In genomic region chr19:36140289-36141038, GRCh38 we compare ENCODE assay signal across 8 cellular contexts. TPM values are rescaled to one million over a fixed set of nuclear protein-coding genes. Genes with fewer than 3 reads are reported as not detected.
A peak's percentile ranks its signal among the peaks of the same experiment; 100 is the strongest.
DNase-seq lines count a peak whose midpoint lies in the region; ATAC-seq and TF ChIP-seq lines count a peak whose summit lies in the region.

No MANE protein-coding gene starts in this region.

- intact Hi-C loops in adrenal gland (cut with DNase I) (no loop called here), left ventricle myocardium superior (cut with micrococcal nuclease) (no loop called here)

- peaks cover 16 to 21% of the 10 kb centered on the region in 2 donors for H3K4me1 ChIP-seq in adrenal gland (replicated peaks in 1 of 2)

- DNase-seq in ACHN (peak; percentile 67), RWPE1 (ENCODE audit: low spot score) (peak; percentile 63), adrenal gland (peak in 6 of 7 donors; percentile 57 to 78 (median 66)), left ventricle myocardium superior (peak; percentile 53), renal cortical epithelial cell (ENCODE audit: low read depth) (peak; percentile 44)

- TF ChIP-seq CTCF in RWPE1 (conservative IDR thresholded peaks at IDR 0.05; ENCODE audit: low read depth) (no peak), adrenal gland (IDR thresholded peaks at IDR 0.05) (no peak)

- POLR2A ChIA-PET in RWPE1 (lab: Yijun Ruan, JAX; ENCODE audit: low non-redundant PET), result interaction anchor here (0.6 to 1.1 kb wide), 3 partner anchors 8 to 13 kb away, joined by 3 to 4 read pairs (median 4); no protein-coding TSS in a partner anchor

- ATAC-seq in left ventricle myocardium superior (peak; percentile 26), HG02763 (IDR thresholded peaks at IDR 0.05; ENCODE audit: unreplicated experiment) (no peak)

- no peak for TF ChIP-seq RAD21 in Ishikawa (IDR thresholded peaks at IDR 0.05; ENCODE audit: low read depth)

- 0 to 2% (median 1%) methylated on average over 22 to 32 of the region's 32 CpGs for WGBS in adrenal gland, 4 donors

- CTCF ChIA-PET in RWPE1 (lab: Yijun Ruan, JAX), result no interaction called here

- H3K27ac ChIP-seq in RWPE1 (peak overlapping the region; percentile 98), adrenal gland (peak overlapping the region; percentile 96 to 99 (median 99))

- H3K4me3 ChIP-seq in adrenal gland, result peak overlapping the region; percentile 66 to 98 (median 82)

- H3K36me3 ChIP-seq in adrenal gland (replicated peaks in 1 of 2), result peaks cover 0 to 37% of the 10 kb centered on the region in 2 donors

- no peaks in the 10 kb centered on the region for H3K9me3 ChIP-seq in adrenal gland (replicated peaks in 1 of 3)

- TF ChIP-seq POLR2A in GM15510 (IDR thresholded peaks at IDR 0.05; ENCODE audit: borderline replicate concordance, extremely low read depth, insufficient read length), result peak; percentile 38
- no peak for TF ChIP-seq POLR2A in adrenal gland (IDR thresholded peaks at IDR 0.05)

- in situ Hi-C loops in ACHN (cut with HindIII; ENCODE audit: low pct_ligation_motif_present, low pct_unique_long_range_greater_than_20kb, low sequenced_read_pairs), result no loop called here

- no peak for TF ChIP-seq EP300 in Ishikawa (IDR thresholded peaks at IDR 0.05; ENCODE audit: borderline replicate concordance)

- no peaks in the 10 kb centered on the region for H3K27me3 ChIP-seq in adrenal gland

TF ChIP-seq in Ishikawa, 13 proteins besides CTCF, POLR2A, EP300 and RAD21:
- TF ChIP-seq TAF1 (IDR thresholded peaks at IDR 0.05; ENCODE audit: low read depth) (no peak; the same call in 1 of the 2 replicates), ZBTB7A (IDR thresholded peaks at IDR 0.05; ENCODE audit: low read depth) (peak; percentile 29; the same call in 1 of the 2 replicates), CREB1 (IDR thresholded peaks at IDR 0.05; ENCODE audit: low read depth) (no peak), REST (IDR thresholded peaks at IDR 0.05; ENCODE audit: low read depth) (no peak), TEAD4 (IDR thresholded peaks at IDR 0.05) (no peak; the same call in 1 of the 2 replicates), YY1 (IDR thresholded peaks at IDR 0.05; ENCODE audit: low read depth) (no peak), FOXM1 (IDR thresholded peaks at IDR 0.05; ENCODE audit: borderline replicate concordance, low read depth) (no peak), TCF12 (IDR thresholded peaks at IDR 0.05; ENCODE audit: low read depth) (peak; percentile 10; the same call in 1 of the 2 replicates), MAX (IDR thresholded peaks at IDR 0.05) (0 out of 2 replicates have a peak, but pooled peaks have one; percentile 29), NFIC (IDR thresholded peaks at IDR 0.05) (no peak), CEBPB (IDR thresholded peaks at IDR 0.05) (no peak), USF1 (IDR thresholded peaks at IDR 0.05) (no peak), EGR1 (IDR thresholded peaks at IDR 0.05) (no peak)

RNA-seq across cellular contexts. Expression of gene CAPNS1, which starts 0.6 kb away (rescaled TPM):
- total RNA-seq in adrenal gland (100 to 1,000 TPM in 7 of 8 donors, 10 to 100 TPM in 1; 94.8 to 762 (median 415) TPM), left ventricle myocardium superior (838 TPM), renal cortical epithelial cell (338 and 474 TPM in 2 replicates)
- 100 to 1,000 TPM; 740 to 916 (median 745) TPM for polyA plus RNA-seq in adrenal gland

RNA-seq across cellular contexts. Expression of gene COX7A1, which starts 11.8 kb away (rescaled TPM):
- total RNA-seq in adrenal gland, result 100 to 1,000 TPM in 4 of 8 donors, 10 to 100 TPM in 4; 20.4 to 163 (median 85.5) TPM
- 100 to 1,000 TPM in 2 of 3 donors, 10 to 100 TPM in 1; 31.3 to 232 (median 187) TPM for polyA plus RNA-seq in adrenal gland
- 3,262 TPM for total RNA-seq in left ventricle myocardium superior
- 1.1 and 2.8 TPM in 2 replicates for total RNA-seq in renal cortical epithelial cell

RNA-seq across cellular contexts. Expression of gene TBCB, which starts 25.2 kb away (rescaled TPM):
- 100 to 1,000 TPM in 6 of 8 donors, 10 to 100 TPM in 2; 88.8 to 233 (median 124) TPM for total RNA-seq in adrenal gland
- polyA plus RNA-seq in adrenal gland, result 100 to 1,000 TPM; 124 to 230 (median 201) TPM
- 93.7 TPM for total RNA-seq in left ventricle myocardium superior
- total RNA-seq in renal cortical epithelial cell, result 228 and 291 TPM in 2 replicates

RNA-seq across cellular contexts. Expression of gene POLR2I, which starts 25.8 kb away (rescaled TPM):
- total RNA-seq in adrenal gland, result 10 to 100 TPM; 38.0 to 88.3 (median 69.2) TPM
- 100 to 1,000 TPM in 1 of 3 donors, 10 to 100 TPM in 2; 58.5 to 127 (median 69.9) TPM for polyA plus RNA-seq in adrenal gland
- 157 TPM for total RNA-seq in left ventricle myocardium superior
- 38.2 and 49.5 TPM in 2 replicates for total RNA-seq in renal cortical epithelial cell

RNA-seq across cellular contexts. Expression of gene OVOL3, which starts 29.5 kb away (rescaled TPM):
- not detected for total RNA-seq in adrenal gland
- polyA plus RNA-seq in adrenal gland, result not detected
- total RNA-seq in left ventricle myocardium superior, result not detected
- not detected in 2 replicates for total RNA-seq in renal cortical epithelial cell

Comparison
In these comparisons a context has a peak if more than half of its experiments do, and no peak if none do; other contexts are left out.
1. RNA of gene COX7A1, which starts 11.8 kb away (total RNA-seq): 3,262 TPM in left ventricle myocardium superior (single experiment); 20.4 to 163 TPM in adrenal gland and 1.1 to 2.8 TPM in renal cortical epithelial cell; every median in the first group is over 10 times any median in the second.
2. Peak in every context shown above with its lines, with median percentiles within 50 percentile points of each other: DNase-seq.